In the genomic region with DNA sequence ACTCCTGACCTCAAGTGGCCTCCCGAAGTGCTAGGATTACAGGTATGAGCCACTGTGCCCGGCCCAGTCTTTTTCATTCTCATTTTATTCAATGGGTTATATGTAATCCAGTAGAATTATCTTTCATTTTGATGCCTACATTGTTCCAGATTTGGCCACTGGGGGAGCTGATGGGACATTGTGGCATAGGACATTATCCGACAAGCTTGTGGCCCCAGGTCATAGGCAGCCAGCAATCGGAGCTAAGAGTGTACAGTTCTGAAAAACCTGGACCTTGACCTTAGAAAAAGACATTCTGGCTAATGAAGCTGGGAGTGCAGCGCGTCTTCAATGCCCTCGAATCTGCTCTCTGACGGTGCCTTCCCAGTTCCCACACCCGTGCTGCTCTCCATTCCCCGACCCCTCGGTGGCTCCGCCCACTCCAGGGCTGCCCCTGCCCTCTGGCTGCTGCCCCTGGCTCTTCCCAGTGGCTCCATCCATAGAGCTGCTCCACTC, we compare ENCODE assay signal across 8 cellular contexts.
DNase-seq lines count a peak whose midpoint lies in the region; ATAC-seq and TF ChIP-seq lines count a peak whose summit lies in the region.

No MANE protein-coding gene starts in this region.

- TF ChIP-seq CTCF in CD8-positive, alpha-beta T cell (IDR thresholded peaks at IDR 0.05), result peak; percentile 56
- TF ChIP-seq CTCF in LNCAP (IDR thresholded peaks at IDR 0.05), result peak; percentile 62
- peak; percentile 52 for TF ChIP-seq CTCF in fibroblast of pulmonary artery (IDR thresholded peaks at IDR 0.05; ENCODE audit: low read length, missing control alignments)
- peak; percentile 73 for TF ChIP-seq CTCF in progenitor cell of endocrine pancreas (IDR thresholded peaks at IDR 0.05; ENCODE audit: unreplicated experiment)
- TF ChIP-seq CTCF in prostate gland (IDR thresholded peaks at IDR 0.05), result peak in 2 of 4 experiments; percentile 16 to 49

- WGBS in prostate gland, result 38% methylated on average over 12 of the region's 12 CpGs

- CTCF ChIA-PET in CD8-positive, alpha-beta T cell (lab: Charles Lee), result interaction anchor here (0.5 to 1.2 kb wide), 6 partner anchors 13 to 1216 kb away, joined by 3 to 4 read pairs (median 3); no protein-coding TSS in a partner anchor
- CTCF ChIA-PET in activated CD4-positive, alpha-beta T cell treated with anti-CD3 and anti-CD28 coated beads for 36 hours (lab: Charles Lee), result interaction anchor here (0.7 to 3.1 kb wide), 7 partner anchors 12 to 1036 kb away, joined by 3 to 17 read pairs (median 3); no protein-coding TSS in a partner anchor

- H3K9me3 ChIP-seq in CD8-positive, alpha-beta T cell (ENCODE audit: low read length), result no peaks in the 10 kb centered on the region
- H3K9me3 ChIP-seq in prostate gland, result no peaks in the 10 kb centered on the region

- no peaks in the 10 kb centered on the region for H3K36me3 ChIP-seq in CD8-positive, alpha-beta T cell (ENCODE audit: insufficient read depth, low read length)
- H3K36me3 ChIP-seq in prostate gland, result no peaks in the 10 kb centered on the region

- H3K27me3 Mint-ChIP-seq in CD8-positive, alpha-beta T cell (ENCODE audit: low read depth), result peaks cover 3% of the 10 kb centered on the region
- peaks cover 11% of the 10 kb centered on the region for H3K27me3 Mint-ChIP-seq in activated CD4-positive, alpha-beta T cell treated with anti-CD3 and anti-CD28 coated beads for 36 hours
- H3K27me3 Mint-ChIP-seq in progenitor cell of endocrine pancreas, result peaks cover 38% of the 10 kb centered on the region

- intact Hi-C loops in CD8-positive, alpha-beta T cell (cut with DNase I, micrococcal nuclease), result no loop called here
- intact Hi-C loops in activated CD4-positive, alpha-beta T cell treated with anti-CD3 and anti-CD28 coated beads for 36 hours (cut with DNase I, micrococcal nuclease), result no loop called here
- intact Hi-C loops in prostate gland (cut with DNase I), result no loop called here

- peak in 6 of 7 experiments; percentile 4 to 48 (median 24) for DNase-seq in CD8-positive, alpha-beta T cell
- DNase-seq in activated CD4-positive, alpha-beta T cell treated with anti-CD3 and anti-CD28 coated beads for 36 hours, result peak; percentile 64
- DNase-seq in fibroblast of pulmonary artery (ENCODE audit: low read depth), result peak; percentile 16
- peak; percentile 37 for DNase-seq in progenitor cell of endocrine pancreas (ENCODE audit: low spot score, unreplicated experiment)
- no peak for DNase-seq in prostate gland (ENCODE audit: low spot score)
- DNase-seq in NCI-H1048 (lab: John Stamatoyannopoulos, UW), result no peak

- H3K27ac ChIP-seq in CD8-positive, alpha-beta T cell (ENCODE audit: low read depth, low read length), result no peak overlapping the region
- H3K27ac ChIP-seq in prostate gland, result no peak overlapping the region

- H3K36me3 Mint-ChIP-seq in CD8-positive, alpha-beta T cell, result no peaks in the 10 kb centered on the region
- no peaks in the 10 kb centered on the region for H3K36me3 Mint-ChIP-seq in activated CD4-positive, alpha-beta T cell treated with anti-CD3 and anti-CD28 coated beads for 36 hours (ENCODE audit: low read depth)
- no peaks in the 10 kb centered on the region for H3K36me3 Mint-ChIP-seq in progenitor cell of endocrine pancreas (ENCODE audit: insufficient read depth)

- no peaks in the 10 kb centered on the region for H3K9me3 Mint-ChIP-seq in CD8-positive, alpha-beta T cell
- H3K9me3 Mint-ChIP-seq in activated CD4-positive, alpha-beta T cell treated with anti-CD3 and anti-CD28 coated beads for 36 hours (ENCODE audit: low read depth), result no peaks in the 10 kb centered on the region
- H3K9me3 Mint-ChIP-seq in progenitor cell of endocrine pancreas (ENCODE audit: low read depth), result no peaks in the 10 kb centered on the region

- no peak overlapping the region for H3K27ac Mint-ChIP-seq in CD8-positive, alpha-beta T cell
- H3K27ac Mint-ChIP-seq in activated CD4-positive, alpha-beta T cell treated with anti-CD3 and anti-CD28 coated beads for 36 hours, result no peak overlapping the region
- H3K27ac Mint-ChIP-seq in progenitor cell of endocrine pancreas, result no peak overlapping the region

- H3K27me3 ChIP-seq in CD8-positive, alpha-beta T cell (ENCODE audit: insufficient read depth, low read length), result no peaks in the 10 kb centered on the region
- no peaks in the 10 kb centered on the region for H3K27me3 ChIP-seq in prostate gland (replicated peaks; ENCODE audit: insufficient read depth)

- H3K4me1 ChIP-seq in CD8-positive, alpha-beta T cell (ENCODE audit: insufficient read depth, low read length), result peaks cover 5% of the 10 kb centered on the region
- H3K4me1 ChIP-seq in prostate gland (replicated peaks), result no peaks in the 10 kb centered on the region

- peaks cover 2% of the 10 kb centered on the region for H3K4me1 Mint-ChIP-seq in CD8-positive, alpha-beta T cell (ENCODE audit: low read depth)
- no peaks in the 10 kb centered on the region for H3K4me1 Mint-ChIP-seq in activated CD4-positive, alpha-beta T cell treated with anti-CD3 and anti-CD28 coated beads for 36 hours
- no peaks in the 10 kb centered on the region for H3K4me1 Mint-ChIP-seq in progenitor cell of endocrine pancreas (ENCODE audit: low read depth)

- peak; percentile 59 for ATAC-seq in CD8-positive, alpha-beta T cell
- ATAC-seq in GM19395 (IDR thresholded peaks at IDR 0.05; ENCODE audit: unreplicated experiment), result peak; percentile 56
- ATAC-seq in activated CD4-positive, alpha-beta T cell treated with anti-CD3 and anti-CD28 coated beads for 36 hours, result peak; percentile 77

- no peak overlapping the region for H3K4me3 ChIP-seq in CD8-positive, alpha-beta T cell (ENCODE audit: low read depth, low read length)
- H3K4me3 ChIP-seq in fibroblast of pulmonary artery (replicated peaks; ENCODE audit: low read depth, low read length), result no peak overlapping the region
- H3K4me3 ChIP-seq in prostate gland, result no peak overlapping the region

- POLR2A ChIA-PET in CD8-positive, alpha-beta T cell (lab: Charles Lee), result no interaction called here
- POLR2A ChIA-PET in activated CD4-positive, alpha-beta T cell treated with anti-CD3 and anti-CD28 coated beads for 36 hours (lab: Charles Lee), result no interaction called here

- peak overlapping the region; percentile 27 for H3K4me3 Mint-ChIP-seq in CD8-positive, alpha-beta T cell
- no peak overlapping the region for H3K4me3 Mint-ChIP-seq in activated CD4-positive, alpha-beta T cell treated with anti-CD3 and anti-CD28 coated beads for 36 hours
- H3K4me3 Mint-ChIP-seq in progenitor cell of endocrine pancreas (ENCODE audit: low read depth), result peak overlapping the region; percentile 56

- no peak for TF ChIP-seq POLR2A in prostate gland (IDR thresholded peaks at IDR 0.05)

Comparison
In these comparisons a context has a peak if more than half of its experiments do, and no peak if none do; other contexts are left out.
1. DNase-seq: peak in CD8-positive, alpha-beta T cell (6 of 7), activated CD4-positive, alpha-beta T cell treated with anti-CD3 and anti-CD28 coated beads for 36 hours (single experiment), fibroblast of pulmonary artery (single experiment) and progenitor cell of endocrine pancreas (single experiment); none in prostate gland (single experiment) and NCI-H1048 (single experiment).
2. Peak in every context shown above with its lines, with median percentiles within 50 percentile points of each other: ATAC-seq.